ENCODE assay signal across 9 cellular contexts in genomic region chrX:129823115-129823514, GRCh38. TPM values are rescaled to one million over a fixed set of nuclear protein-coding genes. Genes with fewer than 3 reads are reported as not detected.
DNase-seq lines count a peak whose midpoint lies in the region; ATAC-seq and TF ChIP-seq lines count a peak whose summit lies in the region.
"Had no signal": no experiment of that assay in that cellular context is flagged by ENCODE, and none has a peak within 500 bp of the region (broad histone marks: within the 10 kb centered on the region; RNA-seq: fewer than 3 reads in every experiment).

No MANE protein-coding gene starts in this region.

- H3K27ac Mint-ChIP-seq in activated naive CD8-positive, alpha-beta T cell treated with anti-CD3 and anti-CD28 coated beads for 36 hours, result no peak overlapping the region
- peak overlapping the region in 1 of 2 donors; percentile 91 for H3K27ac Mint-ChIP-seq in stimulated activated naive CD8-positive, alpha-beta T cell treated with anti-CD3 and anti-CD28 coated beads, Interleukin-15, amount 100 ng/mL, for 72 hours

- no peaks in the 10 kb centered on the region for H3K4me1 ChIP-seq in Peyer's patch

- ATAC-seq in stimulated activated naive CD8-positive, alpha-beta T cell treated with anti-CD3 and anti-CD28 coated beads, Interleukin-15, amount 100 ng/mL, for 72 hours, result peak; percentile 83

- CTCF ChIA-PET in HEK293T (lab: Yijun Ruan, JAX), result interaction anchor here (0.6 to 1.1 kb wide), 4 partner anchors 10 to 273 kb away, joined by 3 to 4 read pairs (median 4); no protein-coding TSS in a partner anchor

- no peaks in the 10 kb centered on the region for H3K27me3 Mint-ChIP-seq in activated naive CD8-positive, alpha-beta T cell treated with anti-CD3 and anti-CD28 coated beads for 36 hours
- H3K27me3 Mint-ChIP-seq in stimulated activated naive CD8-positive, alpha-beta T cell treated with anti-CD3 and anti-CD28 coated beads, Interleukin-15, amount 100 ng/mL, for 72 hours, result no peaks in the 10 kb centered on the region

- POLR2A ChIA-PET in HEK293T (lab: Yijun Ruan, JAX), result no interaction called here

- no peak overlapping the region for H3K27ac ChIP-seq in Peyer's patch
- H3K27ac ChIP-seq: epithelial cell of prostate had no signal

- H3K4me3 Mint-ChIP-seq in activated naive CD8-positive, alpha-beta T cell treated with anti-CD3 and anti-CD28 coated beads for 36 hours, result no peak overlapping the region
- no peak overlapping the region for H3K4me3 Mint-ChIP-seq in stimulated activated naive CD8-positive, alpha-beta T cell treated with anti-CD3 and anti-CD28 coated beads, Interleukin-15, amount 100 ng/mL, for 72 hours

- DNase-seq in NCI-H1417 (lab: John Stamatoyannopoulos, UW) (peak in 2 of 3 experiments; percentile 15 to 49), NCI-H1417 treated with DMSO at 0.1 percent for 48 hours (lab: John Stamatoyannopoulos, UW) (no peak), HEK293T (ENCODE audit: extremely low spot score) (peak; percentile 63), Peyer's patch (peak in 2 of 3 donors; percentile 61 to 80), kidney tubule cell (ENCODE audit: low spot score) (peak; percentile 38), SW480 (ENCODE audit: low spot score) (no peak)
- DNase-seq in activated naive CD8-positive, alpha-beta T cell treated with anti-CD3 and anti-CD28 coated beads for 36 hours, result peak; percentile 23
- peak; percentile 19 to 37 for DNase-seq in stimulated activated naive CD8-positive, alpha-beta T cell treated with anti-CD3 and anti-CD28 coated beads, Interleukin-15, amount 100 ng/mL, for 72 hours

- no peak overlapping the region for H3K4me3 ChIP-seq in Peyer's patch

- H3K36me3 Mint-ChIP-seq in activated naive CD8-positive, alpha-beta T cell treated with anti-CD3 and anti-CD28 coated beads for 36 hours, result peaks cover 14% of the 10 kb centered on the region

- no peak for TF ChIP-seq POLR2A in Peyer's patch (IDR thresholded peaks at IDR 0.05)

- peaks cover 0 to 8% (median 0%) of the 10 kb centered on the region in 3 donors for H3K36me3 ChIP-seq in Peyer's patch

- peaks cover 11% of the 10 kb centered on the region for H3K4me1 Mint-ChIP-seq in activated naive CD8-positive, alpha-beta T cell treated with anti-CD3 and anti-CD28 coated beads for 36 hours
- peaks cover 6% of the 10 kb centered on the region for H3K4me1 Mint-ChIP-seq in stimulated activated naive CD8-positive, alpha-beta T cell treated with anti-CD3 and anti-CD28 coated beads, Interleukin-15, amount 100 ng/mL, for 72 hours

- H3K27me3 ChIP-seq in Peyer's patch, result no peaks in the 10 kb centered on the region

- TF ChIP-seq CTCF in Peyer's patch (IDR thresholded peaks at IDR 0.05), result peak; percentile 43 to 62 (median 53)

- no peaks in the 10 kb centered on the region for H3K9me3 ChIP-seq in Peyer's patch

- no peaks in the 10 kb centered on the region for H3K9me3 Mint-ChIP-seq in activated naive CD8-positive, alpha-beta T cell treated with anti-CD3 and anti-CD28 coated beads for 36 hours
- H3K9me3 Mint-ChIP-seq in stimulated activated naive CD8-positive, alpha-beta T cell treated with anti-CD3 and anti-CD28 coated beads, Interleukin-15, amount 100 ng/mL, for 72 hours, result no peaks in the 10 kb centered on the region

TF ChIP-seq in HEK293T, 16 proteins besides CTCF, POLR2A, EP300 and RAD21:
- TF ChIP-seq FOXM1 (IDR thresholded peaks at IDR 0.05; ENCODE audit: borderline replicate concordance) (no peak), NFRKB (IDR thresholded peaks at IDR 0.05) (no peak), TARDBP (IDR thresholded peaks at IDR 0.05) (no peak), BHLHE40 (IDR thresholded peaks at IDR 0.05; ENCODE audit: borderline replicate concordance) (no peak), LEF1 (IDR thresholded peaks at IDR 0.05; ENCODE audit: borderline replicate concordance) (no peak)

RNA-seq across cellular contexts. Expression of gene ZDHHC9, which starts 20.6 kb away (rescaled TPM):
- 10 to 100 TPM; 16.5 to 78.3 (median 60.6) TPM for total RNA-seq in Peyer's patch
- total RNA-seq in activated naive CD8-positive, alpha-beta T cell treated with anti-CD3 and anti-CD28 coated beads for 36 hours, result 10 to 100 TPM; 10.9 to 12.8 TPM

RNA-seq across cellular contexts. Expression of gene SASH3, which starts 43.4 kb away (rescaled TPM):
- 10 to 100 TPM in 1 of 4 donors, 1 to 10 TPM in 3; 2.2 to 45.4 (median 7.7) TPM for total RNA-seq in Peyer's patch
- 100 to 1,000 TPM; 121 to 123 TPM for total RNA-seq in activated naive CD8-positive, alpha-beta T cell treated with anti-CD3 and anti-CD28 coated beads for 36 hours

Comparison
In these comparisons a context has a peak if more than half of its experiments do, and no peak if none do; other contexts are left out.
1. DNase-seq: peak in NCI-H1417 (2 of 3), HEK293T (single experiment), Peyer's patch (2 of 3), activated naive CD8-positive, alpha-beta T cell treated with anti-CD3 and anti-CD28 coated beads for 36 hours (single experiment), kidney tubule cell (single experiment) and stimulated activated naive CD8-positive, alpha-beta T cell treated with anti-CD3 and anti-CD28 coated beads, Interleukin-15, amount 100 ng/mL, for 72 hours (2 of 2); none in NCI-H1417 treated with DMSO at 0.1 percent for 48 hours (single experiment) and SW480 (single experiment).